1 cellular context compared by ENCODE assay signal in the genomic region with DNA sequence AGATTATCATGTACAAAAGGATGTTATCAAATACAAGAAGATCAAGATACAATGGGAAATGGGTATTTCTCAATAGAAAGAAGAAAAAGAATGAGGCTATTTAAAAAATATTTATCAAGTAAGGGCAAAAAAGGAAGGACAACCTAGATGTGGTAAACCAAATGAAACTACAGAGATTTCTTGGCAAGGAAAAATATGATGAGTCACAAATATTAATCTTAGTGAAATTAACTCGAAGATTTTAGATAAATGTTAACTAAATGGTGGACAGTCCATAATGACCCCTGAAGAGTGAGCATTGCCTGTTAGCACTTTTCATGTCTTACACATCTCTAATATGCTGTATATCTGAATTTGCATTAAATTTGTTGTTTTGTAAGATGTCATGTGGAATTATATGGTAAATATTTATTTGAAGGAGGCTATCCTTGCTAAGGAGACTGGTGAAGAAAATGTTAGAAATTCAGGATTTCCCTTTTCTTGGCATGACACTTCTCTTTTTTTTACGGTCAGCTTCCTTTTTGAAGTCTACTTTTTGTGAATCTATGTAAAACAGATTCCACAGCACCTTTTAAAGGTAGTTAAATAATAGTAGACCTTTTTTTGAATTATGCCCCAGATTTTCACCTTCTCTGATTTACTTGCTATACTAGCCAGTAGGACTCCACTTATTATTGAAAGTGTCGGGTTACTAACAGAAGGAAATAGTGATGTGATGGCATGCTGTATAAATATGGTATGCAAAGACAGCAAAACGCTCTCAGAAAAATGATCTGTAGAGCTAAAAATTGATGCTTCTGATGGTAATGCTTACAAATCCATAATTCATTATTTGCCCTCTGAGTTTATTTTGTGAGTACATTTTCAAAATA.
TF ChIP-seq lines count a peak whose summit lies in the region.

No MANE protein-coding gene starts in this region.

TF ChIP-seq in K562, 482 proteins besides CTCF, POLR2A, EP300 and RAD21:
- TF ChIP-seq ZNF316 (IDR thresholded peaks at IDR 0.05), result peak; percentile 51
- TF ChIP-seq, protein P1, sequence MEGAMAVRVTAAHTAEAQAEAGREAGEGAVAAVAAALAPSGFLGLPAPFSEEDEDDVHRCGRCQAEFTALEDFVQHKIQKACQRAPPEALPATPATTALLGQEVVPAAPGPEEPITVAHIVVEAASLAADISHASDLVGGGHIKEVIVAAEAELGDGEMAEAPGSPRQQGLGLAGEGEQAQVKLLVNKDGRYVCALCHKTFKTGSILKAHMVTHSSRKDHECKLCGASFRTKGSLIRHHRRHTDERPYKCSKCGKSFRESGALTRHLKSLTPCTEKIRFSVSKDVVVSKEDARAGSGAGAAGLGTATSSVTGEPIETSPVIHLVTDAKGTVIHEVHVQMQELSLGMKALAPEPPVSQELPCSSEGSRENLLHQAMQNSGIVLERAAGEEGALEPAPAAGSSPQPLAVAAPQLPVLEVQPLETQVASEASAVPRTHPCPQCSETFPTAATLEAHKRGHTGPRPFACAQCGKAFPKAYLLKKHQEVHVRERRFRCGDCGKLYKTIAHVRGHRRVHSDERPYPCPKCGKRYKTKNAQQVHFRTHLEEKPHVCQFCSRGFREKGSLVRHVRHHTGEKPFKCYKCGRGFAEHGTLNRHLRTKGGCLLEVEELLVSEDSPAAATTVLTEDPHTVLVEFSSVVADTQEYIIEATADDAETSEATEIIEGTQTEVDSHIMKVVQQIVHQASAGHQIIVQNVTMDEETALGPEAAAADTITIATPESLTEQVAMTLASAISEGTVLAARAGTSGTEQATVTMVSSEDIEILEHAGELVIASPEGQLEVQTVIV (CRISPR knock-in tag; IDR thresholded peaks at IDR 0.05; ENCODE audit: borderline replicate concordance), result no peak
- no peak for TF ChIP-seq ARHGAP35 (IDR thresholded peaks at IDR 0.05; ENCODE audit: partially characterized antibody)
- TF ChIP-seq MAFG (tag; conservative IDR thresholded peaks at IDR 0.05), result 0 out of 2 replicates have a peak, but pooled peaks have one; percentile 15
- no peak for TF ChIP-seq ZNF707 (CRISPR knock-in tag; conservative IDR thresholded peaks at IDR 0.05)
- TF ChIP-seq ZNF583 (CRISPR knock-in tag; IDR thresholded peaks at IDR 0.05), result no peak
- TF ChIP-seq RB1 (IDR thresholded peaks at IDR 0.05; ENCODE audit: low read depth), result no peak
- TF ChIP-seq SMAD3 (CRISPR knock-in tag; conservative IDR thresholded peaks at IDR 0.05), result no peak
- TF ChIP-seq ZNF699 (CRISPR knock-in tag; IDR thresholded peaks at IDR 0.05; ENCODE audit: insufficient replicate concordance), result no peak
- no peak for TF ChIP-seq EHMT2 (IDR thresholded peaks at IDR 0.05)
- TF ChIP-seq SLC30A9 (CRISPR knock-in tag; IDR thresholded peaks at IDR 0.05), result no peak
- no peak for TF ChIP-seq TARDBP (IDR thresholded peaks at IDR 0.05)
- TF ChIP-seq POLR2H (tag; IDR thresholded peaks at IDR 0.05; ENCODE audit: low read depth), result no peak
- TF ChIP-seq, protein P2, sequence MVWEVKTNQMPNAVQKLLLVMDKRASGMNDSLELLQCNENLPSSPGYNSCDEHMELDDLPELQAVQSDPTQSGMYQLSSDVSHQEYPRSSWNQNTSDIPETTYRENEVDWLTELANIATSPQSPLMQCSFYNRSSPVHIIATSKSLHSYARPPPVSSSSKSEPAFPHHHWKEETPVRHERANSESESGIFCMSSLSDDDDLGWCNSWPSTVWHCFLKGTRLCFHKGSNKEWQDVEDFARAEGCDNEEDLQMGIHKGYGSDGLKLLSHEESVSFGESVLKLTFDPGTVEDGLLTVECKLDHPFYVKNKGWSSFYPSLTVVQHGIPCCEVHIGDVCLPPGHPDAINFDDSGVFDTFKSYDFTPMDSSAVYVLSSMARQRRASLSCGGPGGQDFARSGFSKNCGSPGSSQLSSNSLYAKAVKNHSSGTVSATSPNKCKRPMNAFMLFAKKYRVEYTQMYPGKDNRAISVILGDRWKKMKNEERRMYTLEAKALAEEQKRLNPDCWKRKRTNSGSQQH (CRISPR knock-in tag; IDR thresholded peaks at IDR 0.05), result no peak
- peak; percentile 6; the same call in 1 of the 2 replicates for TF ChIP-seq C11orf30 (IDR thresholded peaks at IDR 0.05; ENCODE audit: low read depth)
